Comparison of ENCODE assay signal across 25 cellular contexts in genomic region chr2:43115884-43116283, GRCh38.
"Had no signal": no experiment of that assay in that cellular context is flagged by ENCODE, and none has a peak within 500 bp of the region (broad histone marks: within the 10 kb centered on the region; RNA-seq: fewer than 3 reads in every experiment).

No MANE protein-coding gene starts in this region.

- ATAC-seq: activated T-cell treated with anti-CD3 and anti-CD28 coated beads, Interleukin-2, amount 50 U/mL, for 4 hours; K562; T-helper 17 cell had no signal

- H3K4me3 ChIP-seq: cardiac muscle cell, K562, Peyer's patch had no signal

- DNase-seq: activated CD4-positive, alpha-beta memory T cell treated with anti-CD3 and anti-CD28 coated beads for 36 hours; activated CD4-positive, alpha-beta T cell treated with anti-CD3 and anti-CD28 coated beads, Interleukin-2, amount 10 ng/mL, durations not matched to agents 7 days and 5 days; activated CD4-positive, CD25-positive, alpha-beta regulatory T cell; activated CD8-positive, alpha-beta memory T cell treated with anti-CD3 and anti-CD28 coated beads for 24 hours; activated gamma-delta T cell treated with Interleukin-2 at 50 U/mL for 16 hours; activated naive CD4-positive, alpha-beta T cell treated with anti-CD3 and anti-CD28 coated beads, Interleukin-2, amount 10 ng/mL, durations not matched to agents 7 days and 5 days; activated naive CD8-positive, alpha-beta T cell treated with anti-CD3 and anti-CD28 coated beads for 36 hours; activated T-cell treated with anti-CD3 and anti-CD28 coated beads, Interleukin-2, amount 50 U/mL, for 4 hours; brain microvascular endothelial cell; cerebellar nuclear complex; Karpas-422; MM.1S; NCI-H1105 treated with DMSO at 0.1 percent for 48 hours; NCI-H1436 treated with DMSO at 0.1 percent for 48 hours; NCI-H187; NCI-H510A treated with DMSO at 0.1 percent for 48 hours; NCI-H69; NK-92 treated with Interleukin-12 subunit alpha and Interleukin-12 subunit beta, amount 100 ng/mL, for 24 hours; OCI-M1; SHP77; T-helper 17 cell; T-helper 9 cell had no signal

- H3K27me3 ChIP-seq: brain microvascular endothelial cell, cardiac muscle cell, Peyer's patch had no signal

- H3K4me1 ChIP-seq: Peyer's patch had no signal

- H3K4me3 Mint-ChIP-seq: activated CD4-positive, alpha-beta memory T cell treated with anti-CD3 and anti-CD28 coated beads for 36 hours; activated CD4-positive, alpha-beta T cell treated with anti-CD3 and anti-CD28 coated beads, Interleukin-2, amount 10 ng/mL, durations not matched to agents 7 days and 5 days; activated naive CD4-positive, alpha-beta T cell treated with anti-CD3 and anti-CD28 coated beads, Interleukin-2, amount 10 ng/mL, durations not matched to agents 7 days and 5 days; activated naive CD8-positive, alpha-beta T cell treated with anti-CD3 and anti-CD28 coated beads for 36 hours; activated T-cell treated with anti-CD3 and anti-CD28 coated beads, Interleukin-2, amount 50 U/mL, for 4 hours; T-helper 17 cell had no signal

- H3K27me3 Mint-ChIP-seq: activated CD4-positive, alpha-beta memory T cell treated with anti-CD3 and anti-CD28 coated beads for 36 hours; activated CD4-positive, alpha-beta T cell treated with anti-CD3 and anti-CD28 coated beads, Interleukin-2, amount 10 ng/mL, durations not matched to agents 7 days and 5 days; activated naive CD8-positive, alpha-beta T cell treated with anti-CD3 and anti-CD28 coated beads for 36 hours had no signal

- H3K27ac ChIP-seq: brain microvascular endothelial cell, cardiac muscle cell had no signal

- H3K4me1 Mint-ChIP-seq: activated CD4-positive, alpha-beta T cell treated with anti-CD3 and anti-CD28 coated beads, Interleukin-2, amount 10 ng/mL, durations not matched to agents 7 days and 5 days; activated naive CD4-positive, alpha-beta T cell treated with anti-CD3 and anti-CD28 coated beads, Interleukin-2, amount 10 ng/mL, durations not matched to agents 7 days and 5 days had no signal

- H3K27ac Mint-ChIP-seq: activated CD4-positive, alpha-beta memory T cell treated with anti-CD3 and anti-CD28 coated beads for 36 hours; activated CD4-positive, alpha-beta T cell treated with anti-CD3 and anti-CD28 coated beads, Interleukin-2, amount 10 ng/mL, durations not matched to agents 7 days and 5 days; activated naive CD4-positive, alpha-beta T cell treated with anti-CD3 and anti-CD28 coated beads, Interleukin-2, amount 10 ng/mL, durations not matched to agents 7 days and 5 days; activated naive CD8-positive, alpha-beta T cell treated with anti-CD3 and anti-CD28 coated beads for 36 hours; T-helper 17 cell had no signal

- H3K36me3 ChIP-seq: brain microvascular endothelial cell, cardiac muscle cell, Peyer's patch had no signal

- H3K36me3 Mint-ChIP-seq: activated CD4-positive, alpha-beta memory T cell treated with anti-CD3 and anti-CD28 coated beads for 36 hours had no signal
